ENCODE assay signal across 8 cellular contexts in genomic region chr7:70614237-70614984, GRCh38.
DNase-seq lines count a peak whose midpoint lies in the region; ATAC-seq, FAIRE-seq and TF ChIP-seq lines count a peak whose summit lies in the region.

No MANE protein-coding gene starts in this region.

- peak; percentile 96 to 99 (median 98) for ATAC-seq in right lobe of liver
- no peak for ATAC-seq in GM21526 (IDR thresholded peaks at IDR 0.05; ENCODE audit: low FRiP score, unreplicated experiment)
- no peak for ATAC-seq in HG02884 (IDR thresholded peaks at IDR 0.05; ENCODE audit: unreplicated experiment)

- peak overlapping the region in 1 of 3 donors; percentile 21 for H3K27ac ChIP-seq in right lobe of liver

- H3K4me1 ChIP-seq in right lobe of liver, result peaks cover 0 to 8% (median 3%) of the 10 kb centered on the region in 4 donors

- DNase-seq in GM04504 (ENCODE audit: low read depth) (peak; percentile 12), NCI-H2029 treated with DMSO at 0.1 percent for 48 hours (lab: John Stamatoyannopoulos, UW) (peak; percentile 69), bronchial epithelial cell (ENCODE audit: low read depth) (peak; percentile 35), right lobe of liver (peak; percentile 82 to 92 (median 89)), ureter (ENCODE audit: low spot score) (peak; percentile 73), OCI-M2 (lab: John Stamatoyannopoulos, UW; ENCODE audit: unreplicated experiment) (no peak)

- no peak overlapping the region for H3K4me3 ChIP-seq in bronchial epithelial cell (ENCODE audit: low read depth, low read length)
- H3K4me3 ChIP-seq in right lobe of liver, result peak overlapping the region in 1 of 3 donors; percentile 36

- intact Hi-C loops in right lobe of liver (cut with DNase I), result no loop called here

- TF ChIP-seq POLR2A in right lobe of liver (IDR thresholded peaks at IDR 0.05), result peak; percentile 18

- H3K36me3 ChIP-seq in bronchial epithelial cell (ENCODE audit: control insufficient read depth, insufficient read depth, low read length) (no peaks in the 10 kb centered on the region), right lobe of liver (no peaks in the 10 kb centered on the region)

- H3K27me3 ChIP-seq in bronchial epithelial cell (ENCODE audit: control insufficient read depth, insufficient read depth, low read length), result no peaks in the 10 kb centered on the region
- no peaks in the 10 kb centered on the region for H3K27me3 ChIP-seq in right lobe of liver

- no peaks in the 10 kb centered on the region for H3K9me3 ChIP-seq in right lobe of liver

- no peak for TF ChIP-seq CTCF in bronchial epithelial cell (IDR thresholded peaks at IDR 0.05; ENCODE audit: insufficient read depth, low read length, severe bottlenecking)
- TF ChIP-seq CTCF in right lobe of liver (IDR thresholded peaks at IDR 0.05), result no peak

- 32% methylated on average over 7 of the region's 12 CpGs for WGBS in right lobe of liver (ENCODE audit: insufficient coverage, low coverage, low lambda C conversion rate, missing lambda C conversion rate)

- no peak for FAIRE-seq in bronchial epithelial cell (lab: Jason Lieb, UNC)

Comparison
In these comparisons a context has a peak if more than half of its experiments do, and no peak if none do; other contexts are left out.
1. ATAC-seq: peak in right lobe of liver (4 of 4); none in GM21526 (single experiment) and HG02884 (single experiment).